ENCODE assay signal across 4 cellular contexts in genomic region chr4:54818481-54818880, GRCh38.
"Had no signal": no experiment of that assay in that cellular context is flagged by ENCODE, and none has a peak within 500 bp of the region (broad histone marks: within the 10 kb centered on the region; RNA-seq: fewer than 3 reads in every experiment).

No MANE protein-coding gene starts in this region.

- DNase-seq: H9, HCEC 1CT had no signal

- H3K4me2 ChIP-seq: GM23338 had no signal

- ATAC-seq: HepG2 had no signal

- H3K4me3 ChIP-seq: GM23338 had no signal
